ENCODE assay signal across 1 cellular context in the genomic region with DNA sequence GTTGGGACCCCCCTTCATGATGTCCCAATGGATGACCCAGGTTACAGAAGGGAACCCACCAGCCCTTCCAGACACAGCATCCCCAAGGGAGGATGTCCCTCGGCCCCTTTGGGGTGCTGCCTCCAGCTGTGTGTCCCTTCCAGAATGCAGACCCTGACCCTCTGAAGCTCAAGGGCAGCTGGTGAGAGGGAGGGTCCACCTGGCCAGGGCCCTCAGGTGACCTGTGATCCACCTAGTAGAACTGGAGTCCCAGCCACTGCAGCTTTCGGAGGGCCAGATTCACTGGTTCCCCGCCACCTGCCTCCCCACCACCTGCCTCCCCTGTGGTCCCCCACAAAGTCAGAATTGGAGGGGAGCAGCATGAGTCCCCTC.
TF ChIP-seq lines count a peak whose summit lies in the region.

No MANE protein-coding gene starts in this region.

TF ChIP-seq in HepG2, 621 proteins besides CTCF, POLR2A, EP300 and RAD21:
- no peak for TF ChIP-seq NFKBIZ (CRISPR knock-in tag; IDR thresholded peaks at IDR 0.05)
- TF ChIP-seq, protein P1, sequence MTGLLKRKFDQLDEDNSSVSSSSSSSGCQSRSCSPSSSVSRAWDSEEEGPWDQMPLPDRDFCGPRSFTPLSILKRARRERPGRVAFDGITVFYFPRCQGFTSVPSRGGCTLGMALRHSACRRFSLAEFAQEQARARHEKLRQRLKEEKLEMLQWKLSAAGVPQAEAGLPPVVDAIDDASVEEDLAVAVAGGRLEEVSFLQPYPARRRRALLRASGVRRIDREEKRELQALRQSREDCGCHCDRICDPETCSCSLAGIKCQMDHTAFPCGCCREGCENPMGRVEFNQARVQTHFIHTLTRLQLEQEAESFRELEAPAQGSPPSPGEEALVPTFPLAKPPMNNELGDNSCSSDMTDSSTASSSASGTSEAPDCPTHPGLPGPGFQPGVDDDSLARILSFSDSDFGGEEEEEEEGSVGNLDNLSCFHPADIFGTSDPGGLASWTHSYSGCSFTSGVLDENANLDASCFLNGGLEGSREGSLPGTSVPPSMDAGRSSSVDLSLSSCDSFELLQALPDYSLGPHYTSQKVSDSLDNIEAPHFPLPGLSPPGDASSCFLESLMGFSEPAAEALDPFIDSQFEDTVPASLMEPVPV (CRISPR knock-in tag; IDR thresholded peaks at IDR 0.05) = no peak
- no peak for TF ChIP-seq ARID2 (CRISPR knock-in tag; IDR thresholded peaks at IDR 0.05; ENCODE audit: borderline replicate concordance)
- no peak for TF ChIP-seq ZSCAN22 (CRISPR knock-in tag; IDR thresholded peaks at IDR 0.05)
- no peak for TF ChIP-seq ZNF292 (CRISPR knock-in tag; IDR thresholded peaks at IDR 0.05; ENCODE audit: borderline replicate concordance, low read depth)
- no peak for TF ChIP-seq ZC3H4 (CRISPR knock-in tag; IDR thresholded peaks at IDR 0.05; ENCODE audit: borderline replicate concordance)
- no peak for TF ChIP-seq SKI (IDR thresholded peaks at IDR 0.05; ENCODE audit: partially characterized antibody)
- TF ChIP-seq SAFB2 (CRISPR knock-in tag; IDR thresholded peaks at IDR 0.05; ENCODE audit: borderline replicate concordance, low read depth) = no peak
- TF ChIP-seq, protein P2, sequence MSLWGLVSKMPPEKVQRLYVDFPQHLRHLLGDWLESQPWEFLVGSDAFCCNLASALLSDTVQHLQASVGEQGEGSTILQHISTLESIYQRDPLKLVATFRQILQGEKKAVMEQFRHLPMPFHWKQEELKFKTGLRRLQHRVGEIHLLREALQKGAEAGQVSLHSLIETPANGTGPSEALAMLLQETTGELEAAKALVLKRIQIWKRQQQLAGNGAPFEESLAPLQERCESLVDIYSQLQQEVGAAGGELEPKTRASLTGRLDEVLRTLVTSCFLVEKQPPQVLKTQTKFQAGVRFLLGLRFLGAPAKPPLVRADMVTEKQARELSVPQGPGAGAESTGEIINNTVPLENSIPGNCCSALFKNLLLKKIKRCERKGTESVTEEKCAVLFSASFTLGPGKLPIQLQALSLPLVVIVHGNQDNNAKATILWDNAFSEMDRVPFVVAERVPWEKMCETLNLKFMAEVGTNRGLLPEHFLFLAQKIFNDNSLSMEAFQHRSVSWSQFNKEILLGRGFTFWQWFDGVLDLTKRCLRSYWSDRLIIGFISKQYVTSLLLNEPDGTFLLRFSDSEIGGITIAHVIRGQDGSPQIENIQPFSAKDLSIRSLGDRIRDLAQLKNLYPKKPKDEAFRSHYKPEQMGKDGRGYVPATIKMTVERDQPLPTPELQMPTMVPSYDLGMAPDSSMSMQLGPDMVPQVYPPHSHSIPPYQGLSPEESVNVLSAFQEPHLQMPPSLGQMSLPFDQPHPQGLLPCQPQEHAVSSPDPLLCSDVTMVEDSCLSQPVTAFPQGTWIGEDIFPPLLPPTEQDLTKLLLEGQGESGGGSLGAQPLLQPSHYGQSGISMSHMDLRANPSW (CRISPR knock-in tag; IDR thresholded peaks at IDR 0.05; ENCODE audit: borderline replicate concordance) = no peak
- TF ChIP-seq CCDC6 (CRISPR knock-in tag; IDR thresholded peaks at IDR 0.05) = no peak
- TF ChIP-seq, protein P3, sequence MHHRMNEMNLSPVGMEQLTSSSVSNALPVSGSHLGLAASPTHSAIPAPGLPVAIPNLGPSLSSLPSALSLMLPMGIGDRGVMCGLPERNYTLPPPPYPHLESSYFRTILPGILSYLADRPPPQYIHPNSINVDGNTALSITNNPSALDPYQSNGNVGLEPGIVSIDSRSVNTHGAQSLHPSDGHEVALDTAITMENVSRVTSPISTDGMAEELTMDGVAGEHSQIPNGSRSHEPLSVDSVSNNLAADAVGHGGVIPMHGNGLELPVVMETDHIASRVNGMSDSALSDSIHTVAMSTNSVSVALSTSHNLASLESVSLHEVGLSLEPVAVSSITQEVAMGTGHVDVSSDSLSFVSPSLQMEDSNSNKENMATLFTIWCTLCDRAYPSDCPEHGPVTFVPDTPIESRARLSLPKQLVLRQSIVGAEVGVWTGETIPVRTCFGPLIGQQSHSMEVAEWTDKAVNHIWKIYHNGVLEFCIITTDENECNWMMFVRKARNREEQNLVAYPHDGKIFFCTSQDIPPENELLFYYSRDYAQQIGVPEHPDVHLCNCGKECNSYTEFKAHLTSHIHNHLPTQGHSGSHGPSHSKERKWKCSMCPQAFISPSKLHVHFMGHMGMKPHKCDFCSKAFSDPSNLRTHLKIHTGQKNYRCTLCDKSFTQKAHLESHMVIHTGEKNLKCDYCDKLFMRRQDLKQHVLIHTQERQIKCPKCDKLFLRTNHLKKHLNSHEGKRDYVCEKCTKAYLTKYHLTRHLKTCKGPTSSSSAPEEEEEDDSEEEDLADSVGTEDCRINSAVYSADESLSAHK (CRISPR knock-in tag; IDR thresholded peaks at IDR 0.05; ENCODE audit: borderline replicate concordance) = no peak
